ENCODE assay signal across 8 cellular contexts in genomic region chr2:176338395-176338794, GRCh38.
"Had no signal": no experiment of that assay in that cellular context is flagged by ENCODE, and none has a peak within 500 bp of the region (broad histone marks: within the 10 kb centered on the region; RNA-seq: fewer than 3 reads in every experiment).

No MANE protein-coding gene starts in this region.

- DNase-seq: GM23248, GOT3, H7, H9, HCEC 1CT, HFFc6 had no signal

- H3K36me3 ChIP-seq: HAP-1 had no signal

- H3K9me3 ChIP-seq: HAP-1 had no signal

- H3K4me3 ChIP-seq: GM23248, GM23338, HAP-1 had no signal

- H3K27ac ChIP-seq: GM23248 had no signal

- H3K4me1 ChIP-seq: HAP-1 had no signal
